Comparison of ENCODE assay signal across 8 cellular contexts in genomic region chr2:174395284-174395968, GRCh38.
DNase-seq lines count a peak whose midpoint lies in the region; ATAC-seq and TF ChIP-seq lines count a peak whose summit lies in the region.

TSS of gene SCRN3 (plus strand) at chr2:174395730. CDS start at chr2:174398284, 2,554 bp downstream.

- H3K4me1 ChIP-seq in mucosa of rectum (ENCODE audit: control insufficient read depth in 2 of 2, insufficient read depth in 2 of 2, low read length in 2 of 2), result peaks cover 15 to 24% of the 10 kb centered on the region in 2 donors

- peak; percentile 97 for ATAC-seq in GM21515 (IDR thresholded peaks at IDR 0.05; ENCODE audit: unreplicated experiment)

- H3K4me3 ChIP-seq in mucosa of rectum (ENCODE audit: low read length in 2 of 2), result peak within 1 kb of the TSS; percentile 96 to 100

- peak within 1 kb of the TSS; percentile 85 to 90 for H3K27ac ChIP-seq in mucosa of rectum (ENCODE audit: low read depth in 2 of 2, low read length in 2 of 2)

- H3K9me3 ChIP-seq in mucosa of rectum (ENCODE audit: control insufficient read depth in 2 of 2, low read length in 2 of 2), result no peaks in the 10 kb centered on the region

- peak; percentile 82 for TF ChIP-seq POLR2A in erythroblast (IDR thresholded peaks at IDR 0.05; ENCODE audit: low read length)

- H3K36me3 ChIP-seq in mucosa of rectum (ENCODE audit: control insufficient read depth in 2 of 2, insufficient read depth in 2 of 2, low read length in 2 of 2), result peaks cover 5 to 8% of the 10 kb centered on the region in 2 donors

- H3K27me3 ChIP-seq in mucosa of rectum (ENCODE audit: control insufficient read depth in 2 of 2, insufficient read depth in 2 of 2, low read length in 2 of 2), result no peaks in the 10 kb centered on the region

- peak within 1 kb of the TSS; percentile 87 to 94 for H3K9ac ChIP-seq in mucosa of rectum (ENCODE audit: low read depth in 1 of 2, low read length in 2 of 2)

- DNase-seq in DMS 273 treated with DMSO at 0.1 percent for 48 hours (lab: John Stamatoyannopoulos, UW) (peak; percentile 52), HuH-7 (ENCODE audit: low spot score) (peak; percentile 93), OCI-M2 (lab: John Stamatoyannopoulos, UW; ENCODE audit: unreplicated experiment) (peak; percentile 31), erythroblast (lab: John Stamatoyannopoulos, UW) (peak; percentile 88 to 90)
- DNase-seq in activated T-cell treated with anti-CD3 and anti-CD28 coated beads, Interleukin-2, amount 50 U/mL, for 1 hour, result peak; percentile 70
- peak; percentile 80 for DNase-seq in stimulated activated CD8-positive, alpha-beta memory T cell treated with anti-CD3 and anti-CD28 coated beads, Interleukin-4, amount 100 ng/mL, for 48 hours

Comparison
In these comparisons a context has a peak if more than half of its experiments do, and no peak if none do; other contexts are left out.
1. Peak in every context shown above with its lines: DNase-seq, ATAC-seq, H3K4me3 ChIP-seq and H3K27ac ChIP-seq.
2. DNase-seq: peak in every context shown above with its lines; median percentile 93 in HuH-7; 89 in erythroblast; 80 in stimulated activated CD8-positive, alpha-beta memory T cell treated with anti-CD3 and anti-CD28 coated beads, Interleukin-4, amount 100 ng/mL, for 48 hours; 70 in activated T-cell treated with anti-CD3 and anti-CD28 coated beads, Interleukin-2, amount 50 U/mL, for 1 hour; 52 in DMS 273 treated with DMSO at 0.1 percent for 48 hours; 31 in OCI-M2.